In genomic region chr1:84632975-84633427, GRCh38 we compare ENCODE assay signal across 9 cellular contexts. TPM values are rescaled to one million over a fixed set of nuclear protein-coding genes. Genes with fewer than 3 reads are reported as not detected.
DNase-seq lines count a peak whose midpoint lies in the region; ATAC-seq and TF ChIP-seq lines count a peak whose summit lies in the region.
"Had no signal": no experiment of that assay in that cellular context is flagged by ENCODE, and none has a peak within 500 bp of the region (broad histone marks: within the 10 kb centered on the region; RNA-seq: fewer than 3 reads in every experiment).

No MANE protein-coding gene starts in this region.

- H3K4me2 ChIP-seq in SK-N-SH (peak overlapping the region; percentile 51; the same call in 1 of the 2 replicates), hepatocyte (peak overlapping the region; percentile 29)

- H3K36me3 ChIP-seq in SK-N-SH (replicated peaks in 1 of 2; ENCODE audit: control insufficient read depth in 1 of 2, insufficient read depth in 2 of 2, low read length in 1 of 2) (no peaks in the 10 kb centered on the region), hepatocyte (replicated peaks; ENCODE audit: insufficient read depth, low read depth) (no peaks in the 10 kb centered on the region)

- peak in 1 of 2 experiments; percentile 49; a peak in 1 of 4 replicates for TF ChIP-seq EP300 in SK-N-SH (IDR thresholded peaks at IDR 0.05; ENCODE audit: borderline replicate concordance in 1 of 2, low read depth in 1 of 2, low read length in 1 of 2)

- no peak for TF ChIP-seq CTCF in SK-N-SH (IDR thresholded peaks at IDR 0.05)
- no peak for TF ChIP-seq CTCF in hepatocyte (IDR thresholded peaks at IDR 0.05; ENCODE audit: poor library complexity)

- peak overlapping the region; percentile 74; the same call in 1 of the 2 replicates for H2AFZ ChIP-seq in SK-N-SH (ENCODE audit: low read depth)
- no peak overlapping the region for H2AFZ ChIP-seq in hepatocyte

- peaks cover 10% of the 10 kb centered on the region for H3F3A ChIP-seq in SK-N-SH (replicated peaks; ENCODE audit: insufficient read depth)

- ATAC-seq in GM18520 (IDR thresholded peaks at IDR 0.05; ENCODE audit: unreplicated experiment), result no peak
- ATAC-seq in GM21529 (IDR thresholded peaks at IDR 0.05; ENCODE audit: unreplicated experiment), result no peak

- TF ChIP-seq RAD21 in SK-N-SH (IDR thresholded peaks at IDR 0.05; ENCODE audit: low read length), result no peak

- H3K27me3 ChIP-seq in SK-N-SH (ENCODE audit: insufficient read depth) (no peaks in the 10 kb centered on the region), hepatocyte (no peaks in the 10 kb centered on the region)

- 35% methylated on average over 1 of the region's 1 CpG for WGBS in SK-N-SH (ENCODE audit: low lambda C conversion rate)
- WGBS in hepatocyte (ENCODE audit: low lambda C conversion rate, missing lambda C conversion rate), result 44% methylated on average over 1 of the region's 1 CpG

- H4K20me1 ChIP-seq in SK-N-SH (ENCODE audit: insufficient read depth), result no peaks in the 10 kb centered on the region
- no peaks in the 10 kb centered on the region for H4K20me1 ChIP-seq in hepatocyte (ENCODE audit: insufficient read depth, poor library complexity, severe bottlenecking)

- CTCF ChIA-PET in SK-N-SH (lab: Yijun Ruan, JAX), result interaction anchor here (0.7 to 1.5 kb wide), 2 partner anchors 11 to 324 kb away, joined by 3 to 5 read pairs; no protein-coding TSS in a partner anchor

- no peaks in the 10 kb centered on the region; the same call in 1 of the 2 replicates for H3K9me3 ChIP-seq in SK-N-SH
- H3K9me3 ChIP-seq in hepatocyte (ENCODE audit: low read depth), result no peaks in the 10 kb centered on the region

- H3K9me2 ChIP-seq in SK-N-SH (no peaks in the 10 kb centered on the region), hepatocyte (replicated peaks; ENCODE audit: insufficient read depth) (no peaks in the 10 kb centered on the region)

- no peak overlapping the region for H3K9ac ChIP-seq in SK-N-SH

- no peaks in the 10 kb centered on the region for H3K79me2 ChIP-seq in SK-N-SH (ENCODE audit: insufficient read depth)
- no peaks in the 10 kb centered on the region for H3K79me2 ChIP-seq in hepatocyte

- DNase-seq in AG08395 (ENCODE audit: low spot score) (peak; percentile 64), HCEC 1CT (peak; percentile 68), SK-N-SH (no peak), hepatocyte (ENCODE audit: low spot score) (peak; percentile 60), epidermal melanocyte (ENCODE audit: insufficient read length, low spot score) (no peak)
- no peak for DNase-seq in activated naive CD4-positive, alpha-beta T cell (lab: John Stamatoyannopoulos, UW)
- DNase-seq: GF-D8 had no signal

- H3K27ac ChIP-seq in SK-N-SH (ENCODE audit: low read depth in 2 of 2, low read length in 1 of 2) (peak overlapping the region; percentile 22 to 61), hepatocyte (peak overlapping the region; percentile 87)

- H3K4me3 ChIP-seq in SK-N-SH (ENCODE audit: low read depth in 2 of 2, low read length in 1 of 2) (no peak overlapping the region), hepatocyte (no peak overlapping the region)

- peaks cover 7 to 13% of the 10 kb centered on the region in 2 experiments; a peak in 3 of 4 replicates for H3K4me1 ChIP-seq in SK-N-SH (ENCODE audit: control insufficient read depth in 1 of 2, insufficient read depth in 2 of 2, low read depth in 1 of 2, low read length in 1 of 2)
- peaks cover 17% of the 10 kb centered on the region for H3K4me1 ChIP-seq in hepatocyte (ENCODE audit: insufficient read depth)

- POLR2A ChIA-PET in SK-N-SH (lab: Yijun Ruan, JAX), result no interaction called here

TF ChIP-seq in SK-N-SH, 30 proteins besides CTCF, POLR2A, EP300 and RAD21 (continues in another document):
- TF ChIP-seq NFIC (IDR thresholded peaks at IDR 0.05; ENCODE audit: borderline replicate concordance) (peak; percentile 39; the same call in 1 of the 2 replicates), ELF1 (IDR thresholded peaks at IDR 0.05) (peak; percentile 45; the same call in 1 of the 2 replicates), FOXM1 (IDR thresholded peaks at IDR 0.05; ENCODE audit: low read depth) (no peak), TEAD4 (IDR thresholded peaks at IDR 0.05; ENCODE audit: borderline replicate concordance, insufficient read depth) (no peak), JUND (IDR thresholded peaks at IDR 0.05) (peak; percentile 80; the same call in 1 of the 2 replicates), POLR2AphosphoS5 (IDR thresholded peaks at IDR 0.05; ENCODE audit: low read depth, low read length) (no peak), PBX3 (IDR thresholded peaks at IDR 0.05) (peak; percentile 74), SIN3A (IDR thresholded peaks at IDR 0.05; ENCODE audit: borderline replicate concordance, low read depth, low read length) (no peak), GATA2 (CRISPR knock-in tag; IDR thresholded peaks at IDR 0.05) (no peak), RCOR1 (IDR thresholded peaks at IDR 0.05; ENCODE audit: low read length) (no peak), SMC3 (IDR thresholded peaks at IDR 0.05; ENCODE audit: low read depth, low read length) (no peak), RXRA (IDR thresholded peaks at IDR 0.05; ENCODE audit: borderline replicate concordance, low read depth) (no peak), YY1 (IDR thresholded peaks at IDR 0.05; ENCODE audit: low read depth) (no peak), FOSL2 (IDR thresholded peaks at IDR 0.05; ENCODE audit: borderline replicate concordance, low read depth) (peak; percentile 87), FOXJ3 (CRISPR knock-in tag; IDR thresholded peaks at IDR 0.05) (no peak), CHD2 (IDR thresholded peaks at IDR 0.05; ENCODE audit: low read length, partially characterized antibody) (no peak), MEF2A (IDR thresholded peaks at IDR 0.05; ENCODE audit: borderline replicate concordance, low read depth) (no peak)
- TF ChIP-seq, protein P1, sequence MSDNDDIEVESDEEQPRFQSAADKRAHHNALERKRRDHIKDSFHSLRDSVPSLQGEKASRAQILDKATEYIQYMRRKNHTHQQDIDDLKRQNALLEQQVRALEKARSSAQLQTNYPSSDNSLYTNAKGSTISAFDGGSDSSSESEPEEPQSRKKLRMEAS (IDR thresholded peaks at IDR 0.05; ENCODE audit: low read depth), result peak; percentile 41; the same call in 1 of the 2 replicates
- TF ChIP-seq, protein P2, sequence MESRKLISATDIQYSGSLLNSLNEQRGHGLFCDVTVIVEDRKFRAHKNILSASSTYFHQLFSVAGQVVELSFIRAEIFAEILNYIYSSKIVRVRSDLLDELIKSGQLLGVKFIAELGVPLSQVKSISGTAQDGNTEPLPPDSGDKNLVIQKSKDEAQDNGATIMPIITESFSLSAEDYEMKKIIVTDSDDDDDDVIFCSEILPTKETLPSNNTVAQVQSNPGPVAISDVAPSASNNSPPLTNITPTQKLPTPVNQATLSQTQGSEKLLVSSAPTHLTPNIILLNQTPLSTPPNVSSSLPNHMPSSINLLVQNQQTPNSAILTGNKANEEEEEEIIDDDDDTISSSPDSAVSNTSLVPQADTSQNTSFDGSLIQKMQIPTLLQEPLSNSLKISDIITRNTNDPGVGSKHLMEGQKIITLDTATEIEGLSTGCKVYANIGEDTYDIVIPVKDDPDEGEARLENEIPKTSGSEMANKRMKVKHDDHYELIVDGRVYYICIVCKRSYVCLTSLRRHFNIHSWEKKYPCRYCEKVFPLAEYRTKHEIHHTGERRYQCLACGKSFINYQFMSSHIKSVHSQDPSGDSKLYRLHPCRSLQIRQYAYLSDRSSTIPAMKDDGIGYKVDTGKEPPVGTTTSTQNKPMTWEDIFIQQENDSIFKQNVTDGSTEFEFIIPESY (IDR thresholded peaks at IDR 0.05; ENCODE audit: borderline replicate concordance, low read depth), result no peak

RNA-seq across cellular contexts. Expression of gene SSX2IP, which starts 57.3 kb away (rescaled TPM):
- polyA plus RNA-seq in SK-N-SH (2012; rRNA removed) (7.7 and 10.9 TPM in 2 replicates), hepatocyte (17.1 and 26.5 TPM in 2 replicates)
- 13.0 and 16.6 TPM in 2 replicates for polyA plus RNA-seq in SK-N-SH (2012; cell fraction: cytosol; rRNA removed)
- 5.7 and 13.3 TPM in 2 replicates for polyA plus RNA-seq in SK-N-SH (2012; cell fraction: nucleus; rRNA removed)
- total RNA-seq in hepatocyte, result 38.0 and 39.9 TPM in 2 replicates

RNA-seq across cellular contexts. Expression of gene CTBS, which starts 58.8 kb away (rescaled TPM):
- 16.6 and 23.4 TPM in 2 replicates for polyA plus RNA-seq in SK-N-SH (2012; rRNA removed)
- polyA plus RNA-seq in SK-N-SH (2012; cell fraction: cytosol; rRNA removed), result 27.4 and 33.5 TPM in 2 replicates
- 7.6 and 13.5 TPM in 2 replicates for polyA plus RNA-seq in SK-N-SH (2012; cell fraction: nucleus; rRNA removed)
- 20.3 and 25.4 TPM in 2 replicates for total RNA-seq in hepatocyte
- polyA plus RNA-seq in hepatocyte, result 33.6 and 38.3 TPM in 2 replicates

Comparison
In these comparisons a context has a peak if more than half of its experiments do, and no peak if none do; other contexts are left out.
1. DNase-seq: peak in AG08395 (single experiment), HCEC 1CT (single experiment) and hepatocyte (single experiment); none in SK-N-SH (single experiment), epidermal melanocyte (single experiment) and activated naive CD4-positive, alpha-beta T cell (0 of 4).